Comparison of ENCODE assay signal across 8 cellular contexts in the genomic region with DNA sequence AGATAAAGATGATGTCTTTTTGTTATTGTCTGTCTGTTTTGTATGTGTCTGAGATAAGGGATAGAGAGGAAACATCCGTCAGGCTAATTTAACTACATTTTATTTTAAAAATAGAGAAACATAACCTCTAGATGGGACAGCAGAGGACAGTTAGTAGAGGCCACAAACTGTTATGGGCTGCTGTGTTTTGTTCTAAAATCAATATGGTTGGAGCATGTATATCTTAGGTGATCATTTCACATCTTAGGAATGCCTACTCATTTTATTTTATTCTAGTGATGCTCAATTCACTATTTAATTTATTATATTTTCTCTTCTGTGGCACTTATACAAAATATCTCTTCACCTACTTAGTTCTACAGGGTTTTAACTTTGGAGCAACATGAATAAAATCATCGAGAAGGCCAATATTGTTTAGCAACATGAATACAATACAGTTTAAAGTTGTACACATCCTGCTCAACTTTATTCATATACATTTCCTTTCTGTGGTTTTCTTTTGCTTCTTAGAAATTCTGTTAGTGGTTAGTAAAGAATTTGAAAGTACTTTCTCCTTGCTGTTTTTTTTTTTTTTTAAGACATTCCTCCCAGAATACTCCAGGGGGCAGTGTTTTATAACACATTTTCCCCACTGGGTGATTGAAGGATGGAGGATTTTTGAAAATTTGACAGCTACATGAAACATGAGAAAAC.
DNase-seq lines count a peak whose midpoint lies in the region; ATAC-seq and TF ChIP-seq lines count a peak whose summit lies in the region.

No MANE protein-coding gene starts in this region.

- POLR2A ChIA-PET in CD4-positive, alpha-beta T cell (lab: Charles Lee), result no interaction called here

- peak; percentile 71 for TF ChIP-seq CTCF in CD4-positive, alpha-beta T cell (IDR thresholded peaks at IDR 0.05)
- TF ChIP-seq CTCF in WERI-Rb-1 (IDR thresholded peaks at IDR 0.05; ENCODE audit: low read depth, low read length) (peak; percentile 34; the same call in 1 of the 2 replicates), hepatocyte (IDR thresholded peaks at IDR 0.05; ENCODE audit: poor library complexity) (peak; percentile 76), type B pancreatic cell (conservative IDR thresholded peaks at IDR 0.05) (peak; percentile 89)

- H3K4me1 ChIP-seq in hepatocyte (ENCODE audit: insufficient read depth), result no peaks in the 10 kb centered on the region

- H4K20me1 ChIP-seq in hepatocyte (ENCODE audit: insufficient read depth, poor library complexity, severe bottlenecking), result no peaks in the 10 kb centered on the region

- no peaks in the 10 kb centered on the region for H3K36me3 Mint-ChIP-seq in CD4-positive, alpha-beta T cell (ENCODE audit: low read depth)
- no peaks in the 10 kb centered on the region for H3K36me3 Mint-ChIP-seq in type B pancreatic cell

- no peak overlapping the region for H3K27ac Mint-ChIP-seq in CD4-positive, alpha-beta T cell
- H3K27ac Mint-ChIP-seq in type B pancreatic cell, result no peak overlapping the region

- H3K27me3 Mint-ChIP-seq in CD4-positive, alpha-beta T cell, result no peaks in the 10 kb centered on the region
- H3K27me3 Mint-ChIP-seq in type B pancreatic cell, result peaks cover 14% of the 10 kb centered on the region

- H3K4me3 ChIP-seq in WERI-Rb-1 (ENCODE audit: low read depth, low read length) (no peak overlapping the region), hepatocyte (no peak overlapping the region)

- H2AFZ ChIP-seq in hepatocyte, result no peak overlapping the region

- ATAC-seq in CD4-positive, alpha-beta T cell (ENCODE audit: poor library complexity), result peak; percentile 77
- peak; percentile 86 for ATAC-seq in GM18511 (IDR thresholded peaks at IDR 0.05; ENCODE audit: unreplicated experiment)

- no peaks in the 10 kb centered on the region for H3K79me2 ChIP-seq in hepatocyte

- peak overlapping the region; percentile 60 for H3K4me3 Mint-ChIP-seq in CD4-positive, alpha-beta T cell
- no peak overlapping the region for H3K4me3 Mint-ChIP-seq in type B pancreatic cell

- no peaks in the 10 kb centered on the region for H3K9me3 ChIP-seq in CD4-positive, alpha-beta T cell (ENCODE audit: control insufficient read depth, low read length)
- H3K9me3 ChIP-seq in WERI-Rb-1 (ENCODE audit: severe bottlenecking), result no peaks in the 10 kb centered on the region
- H3K9me3 ChIP-seq in hepatocyte (ENCODE audit: low read depth), result no peaks in the 10 kb centered on the region

- DNase-seq in CD4-positive, alpha-beta T cell, result no peak
- peak; percentile 49 for DNase-seq in HT-29 (ENCODE audit: low spot score)
- DNase-seq in WERI-Rb-1, result no peak
- DNase-seq in hepatocyte (ENCODE audit: low spot score), result peak; percentile 54
- no peak for DNase-seq in type B pancreatic cell (ENCODE audit: extremely low spot score, unreplicated experiment)
- DNase-seq in middle frontal gyrus (ENCODE audit: extremely low spot score, low spot score), result no peak
- DNase-seq in activated CD4-positive, alpha-beta T cell treated with anti-CD3 and anti-CD28 coated beads, Interleukin-2, amount 50 U/mL, for 4 hours, result no peak

- no peaks in the 10 kb centered on the region for H3K9me3 Mint-ChIP-seq in CD4-positive, alpha-beta T cell
- no peaks in the 10 kb centered on the region for H3K9me3 Mint-ChIP-seq in type B pancreatic cell

- CTCF ChIA-PET in CD4-positive, alpha-beta T cell (lab: Charles Lee), result no interaction called here

- 74% methylated on average over 2 of the region's 2 CpGs for WGBS in hepatocyte (ENCODE audit: low lambda C conversion rate, missing lambda C conversion rate)

- H3K27ac ChIP-seq in CD4-positive, alpha-beta T cell (ENCODE audit: low read depth, low read length), result no peak overlapping the region
- no peak overlapping the region for H3K27ac ChIP-seq in WERI-Rb-1
- no peak overlapping the region for H3K27ac ChIP-seq in hepatocyte

- no peak overlapping the region for H3K4me2 ChIP-seq in hepatocyte

- no peaks in the 10 kb centered on the region for H3K27me3 ChIP-seq in CD4-positive, alpha-beta T cell (ENCODE audit: control insufficient read depth, insufficient read depth, low read length)
- H3K27me3 ChIP-seq in WERI-Rb-1 (ENCODE audit: insufficient read depth, low read depth, severe bottlenecking) (no peaks in the 10 kb centered on the region), hepatocyte (no peaks in the 10 kb centered on the region)

- intact Hi-C loops in CD4-positive, alpha-beta T cell (cut with DNase I, micrococcal nuclease), result loop anchor here in 1 of 2 experiments (5.0 kb wide), 1 partner anchor 1196 kb away; no protein-coding TSS in a partner anchor

- no peaks in the 10 kb centered on the region for H3K36me3 ChIP-seq in WERI-Rb-1
- no peaks in the 10 kb centered on the region for H3K36me3 ChIP-seq in hepatocyte (replicated peaks; ENCODE audit: insufficient read depth, low read depth)

- H3K9me2 ChIP-seq in hepatocyte (replicated peaks; ENCODE audit: insufficient read depth), result no peaks in the 10 kb centered on the region

- H3K4me1 Mint-ChIP-seq in CD4-positive, alpha-beta T cell (ENCODE audit: low read depth), result peaks cover 22% of the 10 kb centered on the region
- H3K4me1 Mint-ChIP-seq in type B pancreatic cell (ENCODE audit: unreplicated experiment), result peaks cover 25% of the 10 kb centered on the region

Comparison
In these comparisons a context has a peak if more than half of its experiments do, and no peak if none do; other contexts are left out.
1. DNase-seq: peak in HT-29 (single experiment) and hepatocyte (single experiment); none in CD4-positive, alpha-beta T cell (0 of 10), WERI-Rb-1 (single experiment), type B pancreatic cell (single experiment), middle frontal gyrus (single experiment) and activated CD4-positive, alpha-beta T cell treated with anti-CD3 and anti-CD28 coated beads, Interleukin-2, amount 50 U/mL, for 4 hours (0 of 2).
2. CTCF ChIP-seq: peak in every context shown above with its lines; median percentile 89 in type B pancreatic cell; 76 in hepatocyte; 71 in CD4-positive, alpha-beta T cell; 34 in WERI-Rb-1.